Comparison of ENCODE assay signal across 1 cellular context in genomic region chr1:224542783-224543440, GRCh38.
A peak's percentile ranks its signal among the peaks of the same experiment; 100 is the strongest.
TF ChIP-seq lines count a peak whose summit lies in the region.

No MANE protein-coding gene starts in this region.

TF ChIP-seq in HEK293, 187 proteins besides CTCF, POLR2A, EP300 and RAD21 (continued from another document):
- no peak for TF ChIP-seq TSHZ1 (tag by site-specific recombination; IDR thresholded peaks at IDR 0.05; ENCODE audit: borderline replicate concordance)
- TF ChIP-seq WT1 (tag by site-specific recombination; IDR thresholded peaks at IDR 0.05): peak; percentile 71
- TF ChIP-seq ZNF701 (tag by site-specific recombination; IDR thresholded peaks at IDR 0.05): no peak
- no peak for TF ChIP-seq ZNF654 (tag by site-specific recombination; IDR thresholded peaks at IDR 0.05; ENCODE audit: low read depth)
- TF ChIP-seq ZNF560 (tag by site-specific recombination; IDR thresholded peaks at IDR 0.05; ENCODE audit: borderline replicate concordance): no peak
- peak; percentile 97 for TF ChIP-seq GLIS1 (tag by site-specific recombination; IDR thresholded peaks at IDR 0.05)
- TF ChIP-seq ZNF501 (tag by site-specific recombination; IDR thresholded peaks at IDR 0.05): peak; percentile 64; the same call in 1 of the 2 replicates
- TF ChIP-seq ZXDB (tag by site-specific recombination; IDR thresholded peaks at IDR 0.05): peak; percentile 32; the same call in 1 of the 2 replicates
- 0 out of 2 replicates have a peak, but pooled peaks have one; percentile 28 for TF ChIP-seq ZNF391 (tag by site-specific recombination; IDR thresholded peaks at IDR 0.05; ENCODE audit: borderline replicate concordance, low read depth)
- no peak for TF ChIP-seq ZNF544 (tag by site-specific recombination; IDR thresholded peaks at IDR 0.05)
- no peak for TF ChIP-seq ZNF514 (tag by site-specific recombination; IDR thresholded peaks at IDR 0.05)
- 0 out of 2 replicates have a peak, but pooled peaks have one; percentile 16 for TF ChIP-seq KLF10 (tag by site-specific recombination; IDR thresholded peaks at IDR 0.05)
- TF ChIP-seq GFI1B (tag by site-specific recombination; IDR thresholded peaks at IDR 0.05): peak; percentile 79
- no peak for TF ChIP-seq ZNF37A (tag by site-specific recombination; IDR thresholded peaks at IDR 0.05)
- no peak for TF ChIP-seq ZNF580 (tag by site-specific recombination; IDR thresholded peaks at IDR 0.05)
- TF ChIP-seq ZNF692 (tag by site-specific recombination; IDR thresholded peaks at IDR 0.05): peak; percentile 81
- peak; percentile 58 for TF ChIP-seq ZNF184 (tag by site-specific recombination; IDR thresholded peaks at IDR 0.05)
- TF ChIP-seq ZEB2 (tag by site-specific recombination; IDR thresholded peaks at IDR 0.05): peak; percentile 88
